In genomic region chr14:61753631-61754030, GRCh38 we compare ENCODE assay signal across 1 cellular context.
A peak's percentile ranks its signal among the peaks of the same experiment; 100 is the strongest.
TF ChIP-seq lines count a peak whose summit lies in the region.

No MANE protein-coding gene starts in this region.

TF ChIP-seq in K562, 482 proteins besides CTCF, POLR2A, EP300 and RAD21 (continued from another document):
- TF ChIP-seq PRDM10 (IDR thresholded peaks at IDR 0.05; ENCODE audit: partially characterized antibody), result peak; percentile 74
- TF ChIP-seq ZNF146 (CRISPR knock-in tag; IDR thresholded peaks at IDR 0.05; ENCODE audit: unreplicated experiment), result no peak
- TF ChIP-seq MEIS2 (IDR thresholded peaks at IDR 0.05; ENCODE audit: partially characterized antibody), result peak; percentile 5
- TF ChIP-seq KDM4B (IDR thresholded peaks at IDR 0.05; ENCODE audit: borderline replicate concordance in 2 of 2, low read depth in 1 of 2), result no peak
- peak; percentile 19 for TF ChIP-seq DACH1 (IDR thresholded peaks at IDR 0.05; ENCODE audit: partially characterized antibody)
- TF ChIP-seq ZEB2 (IDR thresholded peaks at IDR 0.05), result no peak
TF ChIP-seq in K562: peak in this region for 5.
